Comparison of ENCODE assay signal across 22 cellular contexts in the genomic region with DNA sequence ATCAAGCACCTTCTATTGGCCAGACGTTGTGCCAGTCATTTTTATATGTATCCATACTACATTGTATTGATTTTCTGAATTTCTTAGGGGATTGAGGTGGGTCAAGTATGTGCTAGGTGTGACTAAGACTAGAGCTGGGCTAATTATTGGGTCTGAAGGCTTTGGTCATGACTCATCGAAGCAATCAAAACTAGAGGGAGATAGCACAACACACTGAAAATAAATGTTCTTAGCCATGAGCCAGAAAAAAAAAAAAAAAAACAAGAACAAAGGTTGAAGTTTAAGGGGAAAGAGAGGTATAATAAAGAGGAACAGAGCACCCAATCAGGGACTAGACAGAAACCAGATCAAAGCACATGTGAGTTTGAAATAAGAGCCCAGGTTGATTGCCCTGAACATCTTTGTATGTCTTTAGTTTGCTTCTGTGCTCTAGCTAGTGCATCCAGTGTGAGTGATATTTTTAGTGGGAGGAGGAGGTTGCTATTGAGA.
DNase-seq lines count a peak whose midpoint lies in the region; FAIRE-seq and TF ChIP-seq lines count a peak whose summit lies in the region.
"Had no signal": no experiment of that assay in that cellular context is flagged by ENCODE, and none has a peak within 500 bp of the region (broad histone marks: within the 10 kb centered on the region; RNA-seq: fewer than 3 reads in every experiment).

No MANE protein-coding gene starts in this region.

- no peak for TF ChIP-seq POLR2A in breast epithelium (IDR thresholded peaks at IDR 0.05)

- no peaks in the 10 kb centered on the region for H4K20me1 ChIP-seq in mammary epithelial cell (ENCODE audit: insufficient read depth, low read length)
- no peaks in the 10 kb centered on the region for H4K20me1 ChIP-seq in smooth muscle cell (ENCODE audit: low read depth)

- H3K9ac ChIP-seq in mammary epithelial cell (ENCODE audit: insufficient read depth, low read length) (no peak overlapping the region), smooth muscle cell (ENCODE audit: low read depth) (no peak overlapping the region)

- no peaks in the 10 kb centered on the region for H3K79me2 ChIP-seq in mammary epithelial cell (ENCODE audit: insufficient read depth, low read length)
- H3K79me2 ChIP-seq in smooth muscle cell (ENCODE audit: low read depth): no peaks in the 10 kb centered on the region

- H3K4me3 ChIP-seq in mammary epithelial cell (replicated peaks in 1 of 3; ENCODE audit: insufficient read depth in 1 of 3, low read depth in 2 of 3, low read length in 3 of 3) (no peak overlapping the region), breast epithelium (no peak overlapping the region), smooth muscle cell (no peak overlapping the region)
- H3K4me3 ChIP-seq: cardiac muscle cell, heart left ventricle, lower lobe of right lung, skin epidermis, stomach had no signal

- H3K27ac ChIP-seq in mammary epithelial cell (ENCODE audit: insufficient read depth, low read depth, low read length): no peak overlapping the region
- H3K27ac ChIP-seq in breast epithelium: no peak overlapping the region
- no peak overlapping the region for H3K27ac ChIP-seq in smooth muscle cell (ENCODE audit: low read depth)
- H3K27ac ChIP-seq: cardiac muscle cell, heart left ventricle, lower lobe of right lung, skin epidermis, stomach had no signal

- BruUV-seq in mammary epithelial cell (replicated peaks; lab: Mats Ljungman, UMichigan): no TSS peak

- CTCF ChIA-PET in mammary epithelial cell (lab: Charles Lee; ENCODE audit: low non-redundant PET): interaction anchor here (0.7 kb wide), 1 partner anchor 68 kb away, joined by 4 read pairs; no protein-coding TSS in a partner anchor

- intact Hi-C loops in mammary epithelial cell (cut with micrococcal nuclease): no loop called here
- intact Hi-C loops in breast epithelium (cut with DNase I; ENCODE audit: low total_unique reads): no loop called here

- in situ Hi-C loops in mammary epithelial cell (cut with MboI; ENCODE audit: low sequenced_read_pairs in 2 of 2): no loop called here

- no peak for FAIRE-seq in urothelium cell line (lab: Jason Lieb, UNC)
- FAIRE-seq: A204.1, endometrium, G401.6 had no signal

- WGBS in mammary epithelial cell (ENCODE audit: low coverage, missing lambda C conversion rate): 71% methylated on average over 2 of the region's 2 CpGs
- 83% methylated on average over 2 of the region's 2 CpGs for WGBS in smooth muscle cell (ENCODE audit: low lambda C conversion rate)

- no peaks in the 10 kb centered on the region for H3K27me3 ChIP-seq in mammary epithelial cell (ENCODE audit: insufficient read depth, low read length)
- H3K27me3 ChIP-seq in breast epithelium: no peaks in the 10 kb centered on the region
- peaks cover under 1% of the 10 kb centered on the region for H3K27me3 ChIP-seq in smooth muscle cell (ENCODE audit: low read depth)
- H3K27me3 ChIP-seq: cardiac muscle cell, heart left ventricle, stomach had no signal

- H3K36me3 ChIP-seq in mammary epithelial cell (ENCODE audit: insufficient read depth, low read length) (no peaks in the 10 kb centered on the region), breast epithelium (no peaks in the 10 kb centered on the region), smooth muscle cell (ENCODE audit: low read depth) (no peaks in the 10 kb centered on the region)
- H3K36me3 ChIP-seq: cardiac muscle cell, heart left ventricle, lower lobe of right lung, stomach had no signal

- H3K4me1 ChIP-seq in mammary epithelial cell (ENCODE audit: insufficient read depth, low read length): no peaks in the 10 kb centered on the region
- H3K4me1 ChIP-seq in breast epithelium: no peaks in the 10 kb centered on the region
- H3K4me1 ChIP-seq in smooth muscle cell (ENCODE audit: low read depth): no peaks in the 10 kb centered on the region
- H3K4me1 ChIP-seq: lower lobe of right lung, stomach had no signal

- H2AFZ ChIP-seq in mammary epithelial cell (ENCODE audit: low read depth, low read length): no peak overlapping the region
- no peak overlapping the region for H2AFZ ChIP-seq in smooth muscle cell (ENCODE audit: low read depth)

- TF ChIP-seq CTCF in mammary epithelial cell (conservative IDR thresholded peaks at IDR 0.05 in 1 of 2, IDR thresholded peaks at IDR 0.05 in 1 of 2; ENCODE audit: extremely low read depth in 1 of 2, insufficient read depth in 1 of 2, low read depth in 1 of 2, low read length in 2 of 2) (no peak), breast epithelium (IDR thresholded peaks at IDR 0.05) (no peak), smooth muscle cell (IDR thresholded peaks at IDR 0.05; ENCODE audit: borderline replicate concordance, insufficient read depth, poor library complexity, severe bottlenecking) (no peak)

- no peaks in the 10 kb centered on the region for H3K9me3 ChIP-seq in mammary epithelial cell (replicated peaks; ENCODE audit: insufficient read depth, low read length)
- no peaks in the 10 kb centered on the region for H3K9me3 ChIP-seq in breast epithelium
- H3K9me3 ChIP-seq in smooth muscle cell (replicated peaks; ENCODE audit: low read depth): no peaks in the 10 kb centered on the region
- H3K9me3 ChIP-seq: heart left ventricle, lower lobe of right lung, stomach had no signal

- H3K4me2 ChIP-seq in mammary epithelial cell (ENCODE audit: insufficient read depth, low read depth, low read length): no peak overlapping the region
- H3K4me2 ChIP-seq in smooth muscle cell: no peak overlapping the region

- no peaks in the 10 kb centered on the region for H3F3A ChIP-seq in smooth muscle cell (ENCODE audit: low read depth)

- DNase-seq in mammary epithelial cell (peak; percentile 10), breast epithelium (ENCODE audit: low spot score in 2 of 2) (no peak), astrocyte of the hippocampus (ENCODE audit: low read depth, low spot score) (peak; percentile 71), kidney glomerular epithelial cell (lab: John Stamatoyannopoulos, UW) (peak; percentile 77), urothelium cell line (ENCODE audit: low spot score) (peak; percentile 4), MV-4-11 (lab: John Stamatoyannopoulos, UW) (no peak), smooth muscle cell (lab: John Stamatoyannopoulos, UW; ENCODE audit: unreplicated experiment) (no peak)
- no peak for DNase-seq in stimulated activated CD4-positive, alpha-beta T cell treated with anti-CD3 and anti-CD28 coated beads, Interleukin-12 subunit alpha, Interleukin-12 subunit beta, amount 100 ng/mL, for 4 hours
- DNase-seq: activated CD4-positive, alpha-beta T cell treated with anti-CD3 and anti-CD28 coated beads, Interleukin-2, amount 50 U/mL, for 4 hours; CD8-positive, alpha-beta T cell; heart left ventricle; IMR-90; lower lobe of right lung; NCI-H1436; NCI-H510A treated with DMSO at 0.1 percent for 48 hours; stomach; T-helper 9 cell had no signal

- dilution Hi-C loops in mammary epithelial cell (cut with HindIII; ENCODE audit: low sequenced_read_pairs): no loop called here

Comparison
In these comparisons a context has a peak if more than half of its experiments do, and no peak if none do; other contexts are left out.
1. DNase-seq: peak in mammary epithelial cell (single experiment), astrocyte of the hippocampus (single experiment), kidney glomerular epithelial cell (single experiment) and urothelium cell line (single experiment); none in breast epithelium (0 of 2), MV-4-11 (single experiment), smooth muscle cell (single experiment) and stimulated activated CD4-positive, alpha-beta T cell treated with anti-CD3 and anti-CD28 coated beads, Interleukin-12 subunit alpha, Interleukin-12 subunit beta, amount 100 ng/mL, for 4 hours (single experiment).